In the genomic region with DNA sequence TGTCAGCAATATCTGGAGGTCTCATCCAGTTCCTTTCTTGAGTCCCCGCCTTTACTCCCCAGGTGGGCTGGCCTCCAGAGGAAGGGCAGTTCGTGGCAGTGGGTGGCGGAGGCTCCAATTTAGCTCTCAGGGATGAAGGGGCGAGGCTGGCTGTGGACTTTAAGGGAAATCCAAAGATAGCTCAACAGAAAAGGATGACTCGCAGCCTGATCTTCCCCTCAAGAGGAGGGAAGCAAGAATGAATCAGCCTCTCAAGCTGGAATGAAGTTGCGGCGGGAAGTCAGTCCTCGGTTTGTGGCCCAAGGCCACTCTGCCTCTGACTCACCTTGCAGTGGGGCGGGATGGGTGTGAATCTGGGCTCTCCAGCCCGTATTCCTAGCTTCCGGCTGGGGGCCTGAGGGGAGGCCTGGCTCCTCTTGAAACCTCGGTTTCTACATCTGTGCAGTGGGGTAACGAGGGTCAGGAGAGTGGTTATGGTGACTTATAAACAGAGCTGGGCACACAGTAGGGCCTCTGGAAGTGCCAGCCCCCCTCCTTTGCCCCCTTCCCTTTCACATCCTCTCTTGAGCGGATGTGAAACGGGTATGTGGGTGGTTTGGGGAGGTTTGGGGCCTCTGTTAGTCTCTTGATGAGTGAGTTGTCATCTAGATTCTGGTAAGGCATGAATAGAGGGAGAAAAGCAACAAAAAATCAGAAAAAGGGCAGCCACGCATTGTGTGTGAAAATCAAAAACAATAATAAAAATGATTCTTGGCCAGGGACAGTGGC, we compare ENCODE assay signal across 8 cellular contexts. TPM values are rescaled to one million over a fixed set of nuclear protein-coding genes. Genes with fewer than 3 reads are reported as not detected.
A peak's percentile ranks its signal among the peaks of the same experiment; 100 is the strongest.
DNase-seq lines count a peak whose midpoint lies in the region; ATAC-seq and TF ChIP-seq lines count a peak whose summit lies in the region.

No MANE protein-coding gene starts in this region.

- no peaks in the 10 kb centered on the region for H3K9me2 ChIP-seq in DOHH2 (replicated peaks; ENCODE audit: control insufficient read depth, low read length)

- no peaks in the 10 kb centered on the region for H3K27me3 Mint-ChIP-seq in IgD-negative memory B cell
- no peaks in the 10 kb centered on the region for H3K27me3 Mint-ChIP-seq in effector memory CD8-positive, alpha-beta T cell

- H3K9me3 Mint-ChIP-seq in IgD-negative memory B cell: no peaks in the 10 kb centered on the region
- no peaks in the 10 kb centered on the region for H3K9me3 Mint-ChIP-seq in effector memory CD8-positive, alpha-beta T cell

- H3K36me3 Mint-ChIP-seq in IgD-negative memory B cell: peaks cover 5% of the 10 kb centered on the region
- H3K36me3 Mint-ChIP-seq in effector memory CD8-positive, alpha-beta T cell (ENCODE audit: insufficient read depth): peaks cover 11% of the 10 kb centered on the region

- TF ChIP-seq POLR2A in vagina (IDR thresholded peaks at IDR 0.05): no peak

- H3K27me3 ChIP-seq in DOHH2 (ENCODE audit: control insufficient read depth, low read length) (no peaks in the 10 kb centered on the region), vagina (no peaks in the 10 kb centered on the region)

- H3K4me3 Mint-ChIP-seq in IgD-negative memory B cell: peak overlapping the region; percentile 43 to 74 (median 66)
- H3K4me3 Mint-ChIP-seq in effector memory CD8-positive, alpha-beta T cell: peak overlapping the region; percentile 61 to 64

- H3K79me2 ChIP-seq in DOHH2 (ENCODE audit: control insufficient read depth, low read length): no peaks in the 10 kb centered on the region

- peak overlapping the region; percentile 77 to 94 (median 85) for H3K27ac Mint-ChIP-seq in IgD-negative memory B cell
- H3K27ac Mint-ChIP-seq in effector memory CD8-positive, alpha-beta T cell: peak overlapping the region; percentile 87 to 92

- H3K4me3 ChIP-seq in DOHH2 (ENCODE audit: low read length) (peak overlapping the region; percentile 46), vagina (no peak overlapping the region)

- H3K36me3 ChIP-seq in DOHH2 (ENCODE audit: control insufficient read depth, low read length) (peaks cover 55% of the 10 kb centered on the region), vagina (no peaks in the 10 kb centered on the region)

- H3K9me3 ChIP-seq in DOHH2 (ENCODE audit: control insufficient read depth, insufficient read depth, low read length) (no peaks in the 10 kb centered on the region), vagina (no peaks in the 10 kb centered on the region)

- TF ChIP-seq CTCF in DOHH2 (IDR thresholded peaks at IDR 0.05; ENCODE audit: low read depth, low read length, poor library complexity, severe bottlenecking) (no peak), vagina (IDR thresholded peaks at IDR 0.05) (no peak)

- peaks cover 28 to 46% (median 46%) of the 10 kb centered on the region in 3 donors for H3K4me1 Mint-ChIP-seq in IgD-negative memory B cell
- H3K4me1 Mint-ChIP-seq in effector memory CD8-positive, alpha-beta T cell (ENCODE audit: low read depth in 2 of 2): peaks cover 33 to 36% of the 10 kb centered on the region in 2 donors

- H4K20me1 ChIP-seq in DOHH2 (ENCODE audit: control insufficient read depth, insufficient read depth, low read depth, low read length): no peaks in the 10 kb centered on the region

- H3K27ac ChIP-seq in DOHH2 (ENCODE audit: low read depth, low read length) (peak overlapping the region; percentile 85), vagina (peak overlapping the region; percentile 53)

- intact Hi-C loops in posterior vena cava (cut with DNase I): no loop called here
- intact Hi-C loops in vagina (cut with DNase I): no loop called here

- peak; percentile 72 to 77 for DNase-seq in activated CD4-positive, alpha-beta T cell treated with anti-CD3 and anti-CD28 coated beads, Interleukin-2, amount 50 U/mL, for 4 hours
- peak; percentile 55 to 66 (median 62) for DNase-seq in effector memory CD8-positive, alpha-beta T cell
- DNase-seq in posterior vena cava (ENCODE audit: low spot score): peak; percentile 95
- DNase-seq in vagina (ENCODE audit: extremely low spot score in 2 of 2): no peak
- no peak for DNase-seq in OCI-M2 (lab: John Stamatoyannopoulos, UW; ENCODE audit: unreplicated experiment)

- H3K4me2 ChIP-seq in DOHH2 (ENCODE audit: low read length): peak overlapping the region; percentile 66

- ATAC-seq in GM21717 (IDR thresholded peaks at IDR 0.05; ENCODE audit: unreplicated experiment): peak; percentile 50
- ATAC-seq in effector memory CD8-positive, alpha-beta T cell (replicated peaks): peak; percentile 88

- peaks cover 23% of the 10 kb centered on the region for H3F3A ChIP-seq in DOHH2 (ENCODE audit: control insufficient read depth, insufficient read depth)

- peaks cover 33% of the 10 kb centered on the region for H3K4me1 ChIP-seq in DOHH2 (ENCODE audit: control insufficient read depth, low read length)
- H3K4me1 ChIP-seq in vagina: peaks cover 16% of the 10 kb centered on the region

RNA-seq across cellular contexts. Expression of gene SMG9, which starts 10.5 kb away (rescaled TPM):
- polyA plus RNA-seq in IgD-negative memory B cell: 15.6 TPM
- total RNA-seq in posterior vena cava: 10 to 100 TPM; 35.3 to 40.4 TPM
- 56.5 TPM for total RNA-seq in vagina

RNA-seq across cellular contexts. Expression of gene KCNN4, which starts 15.5 kb away (rescaled TPM):
- 87.9 TPM for polyA plus RNA-seq in IgD-negative memory B cell
- total RNA-seq in posterior vena cava: 1 to 10 TPM; 4.0 to 5.8 TPM
- 16.2 TPM for total RNA-seq in vagina

RNA-seq across cellular contexts. Expression of gene LYPD5, which starts 37.0 kb away (rescaled TPM):
- not detected for polyA plus RNA-seq in IgD-negative memory B cell
- 1 to 10 TPM; 2.5 to 4.0 TPM for total RNA-seq in posterior vena cava
- 3.7 TPM for total RNA-seq in vagina

RNA-seq across cellular contexts. Expression of gene IRGC, which starts 49.4 kb away (rescaled TPM):
- not detected for polyA plus RNA-seq in IgD-negative memory B cell
- total RNA-seq in posterior vena cava (not detected), vagina (not detected)

Comparison
In these comparisons a context has a peak if more than half of its experiments do, and no peak if none do; other contexts are left out.
1. DNase-seq: peak in activated CD4-positive, alpha-beta T cell treated with anti-CD3 and anti-CD28 coated beads, Interleukin-2, amount 50 U/mL, for 4 hours (2 of 2), effector memory CD8-positive, alpha-beta T cell (3 of 3) and posterior vena cava (single experiment); none in vagina (0 of 2) and OCI-M2 (single experiment).